Comparison of ENCODE assay signal across 8 cellular contexts in genomic region chr7:22823142-22823497, GRCh38. TPM values are rescaled to one million over a fixed set of nuclear protein-coding genes. Genes with fewer than 3 reads are reported as not detected.
DNase-seq lines count a peak whose midpoint lies in the region; ATAC-seq and TF ChIP-seq lines count a peak whose summit lies in the region.

No MANE protein-coding gene starts in this region.

- TF ChIP-seq RAD21 in SK-N-SH (IDR thresholded peaks at IDR 0.05; ENCODE audit: low read length), result no peak

- DNase-seq in SK-N-SH (no peak), activated B cell treated with CpG ODN at 0.5 μM for 24 hours (no peak), putamen (ENCODE audit: low spot score) (no peak), SIG-M5 treated with dmso at 0.1 percent for 504 hours (lab: John Stamatoyannopoulos, UW; ENCODE audit: unreplicated experiment) (no peak)

- peaks cover 5 to 7% of the 10 kb centered on the region in 2 experiments; a peak in 2 of 4 replicates for H3K4me1 ChIP-seq in SK-N-SH (ENCODE audit: control insufficient read depth in 1 of 2, insufficient read depth in 2 of 2, low read depth in 1 of 2, low read length in 1 of 2)
- peaks cover 12% of the 10 kb centered on the region for H3K4me1 ChIP-seq in stomach smooth muscle (ENCODE audit: control insufficient read depth, insufficient read depth, low read length)

- POLR2A ChIA-PET in SK-N-SH (lab: Yijun Ruan, JAX), result interaction anchor here (1.2 kb wide), 1 partner anchor 13 kb away, joined by 6 read pairs; no protein-coding TSS in a partner anchor
- POLR2A ChIA-PET in activated B cell treated with CpG ODN at 0.5 μM for 24 hours (lab: Charles Lee), result interaction anchor here (0.7 to 1.0 kb wide), 2 partner anchors 28 to 49 kb away, joined by 3 to 4 read pairs; no protein-coding TSS in a partner anchor

- 40% methylated on average over 3 of the region's 3 CpGs for WGBS in SK-N-SH (ENCODE audit: low lambda C conversion rate)

- no peaks in the 10 kb centered on the region; the same call in 1 of the 2 replicates for H3K27me3 ChIP-seq in SK-N-SH (ENCODE audit: insufficient read depth)
- no peaks in the 10 kb centered on the region for H3K27me3 ChIP-seq in stomach smooth muscle (ENCODE audit: control insufficient read depth in 1 of 2, insufficient read depth in 2 of 2, low read length in 2 of 2)

- no peaks in the 10 kb centered on the region for H4K20me1 ChIP-seq in SK-N-SH (ENCODE audit: insufficient read depth)

- peaks cover 20% of the 10 kb centered on the region for H3K36me3 Mint-ChIP-seq in activated B cell treated with CpG ODN at 0.5 μM for 24 hours (ENCODE audit: low read depth)

- H3K4me3 Mint-ChIP-seq in activated B cell treated with CpG ODN at 0.5 μM for 24 hours, result peak overlapping the region; percentile 99

- intact Hi-C loops in activated B cell treated with CpG ODN at 0.5 μM for 24 hours (cut with micrococcal nuclease), result loop anchor here (2.0 to 5.0 kb wide), 3 partner anchors 192 to 476 kb away; partner anchors contain the start of genes HYCC1, MALSU1 and NUP42

- peak overlapping the region; percentile 88 for H3K4me2 ChIP-seq in SK-N-SH

- peaks cover 11% of the 10 kb centered on the region for H3K27me3 Mint-ChIP-seq in activated B cell treated with CpG ODN at 0.5 μM for 24 hours

- no peaks in the 10 kb centered on the region for H3K36me3 ChIP-seq in SK-N-SH (replicated peaks in 1 of 2; ENCODE audit: control insufficient read depth in 1 of 2, insufficient read depth in 2 of 2, low read length in 1 of 2)
- peaks cover 0 to 2% of the 10 kb centered on the region in 2 donors for H3K36me3 ChIP-seq in stomach smooth muscle (ENCODE audit: control insufficient read depth in 2 of 2, insufficient read depth in 2 of 2, low read length in 2 of 2)

- CTCF ChIA-PET in SK-N-SH (lab: Yijun Ruan, JAX) (interaction anchor here (0.7 to 1.2 kb wide), 5 partner anchors 34 to 232 kb away, joined by 3 to 5 read pairs (median 3); no protein-coding TSS in a partner anchor), activated B cell treated with CpG ODN at 0.5 μM for 24 hours (lab: Charles Lee) (interaction anchor here (2.6 to 3.0 kb wide), 2 partner anchors 40 to 232 kb away, joined by 7 to 9 read pairs; no protein-coding TSS in a partner anchor)

- H3K4me1 Mint-ChIP-seq in activated B cell treated with CpG ODN at 0.5 μM for 24 hours, result peaks cover 36% of the 10 kb centered on the region

- peak overlapping the region; percentile 91 for H3K27ac Mint-ChIP-seq in activated B cell treated with CpG ODN at 0.5 μM for 24 hours

- H2AFZ ChIP-seq in SK-N-SH (ENCODE audit: low read depth), result peak overlapping the region; percentile 100

- ATAC-seq in SK-N-SH treated with all-trans-retinoic acid at 6 μM for 48 hours (no peak; the same call in 2 of the 3 replicates), activated B cell treated with CpG ODN at 0.5 μM for 24 hours (ENCODE audit: low read depth) (peak; percentile 3), HG02884 (IDR thresholded peaks at IDR 0.05; ENCODE audit: unreplicated experiment) (no peak)

- H3K9ac ChIP-seq in SK-N-SH, result peak overlapping the region; percentile 86; the same call in 1 of the 2 replicates
- H3K9ac ChIP-seq in stomach smooth muscle (ENCODE audit: low read length in 2 of 2), result peak overlapping the region; percentile 79 to 97

- H3K9me3 ChIP-seq in SK-N-SH (no peaks in the 10 kb centered on the region), stomach smooth muscle (ENCODE audit: control insufficient read depth in 2 of 2, low read length in 2 of 2) (no peaks in the 10 kb centered on the region)

- H3K79me2 ChIP-seq in SK-N-SH (ENCODE audit: insufficient read depth), result peaks cover 33% of the 10 kb centered on the region

- TF ChIP-seq CTCF in SK-N-SH (IDR thresholded peaks at IDR 0.05) (no peak), activated B cell treated with CpG ODN at 0.5 μM for 24 hours (IDR thresholded peaks at IDR 0.05) (no peak)

- H3K27ac ChIP-seq in SK-N-SH (ENCODE audit: low read depth in 2 of 2, low read length in 1 of 2), result peak overlapping the region in 1 of 2 experiments; percentile 7; a peak in 1 of 4 replicates
- peak overlapping the region; percentile 80 for H3K27ac ChIP-seq in stomach smooth muscle (ENCODE audit: low read length)

- H3K9me2 ChIP-seq in SK-N-SH, result no peaks in the 10 kb centered on the region

- H3K4me3 ChIP-seq in SK-N-SH (ENCODE audit: low read depth in 2 of 2, low read length in 1 of 2), result peak overlapping the region; percentile 85 to 92
- peak overlapping the region; percentile 97 for H3K4me3 ChIP-seq in iPS-11a (ENCODE audit: low read depth, low read length)
- H3K4me3 ChIP-seq in stomach smooth muscle (ENCODE audit: low read length in 2 of 2), result peak overlapping the region; percentile 95 to 99

- no peaks in the 10 kb centered on the region for H3F3A ChIP-seq in SK-N-SH (replicated peaks; ENCODE audit: insufficient read depth)

- H3K9me3 Mint-ChIP-seq in activated B cell treated with CpG ODN at 0.5 μM for 24 hours, result no peaks in the 10 kb centered on the region

- TF ChIP-seq EP300 in SK-N-SH (IDR thresholded peaks at IDR 0.05; ENCODE audit: borderline replicate concordance in 1 of 2, low read depth in 1 of 2, low read length in 1 of 2), result no peak

TF ChIP-seq in SK-N-SH, 30 proteins besides CTCF, POLR2A, EP300 and RAD21:
- no peak for TF ChIP-seq EZH2phosphoT487 (IDR thresholded peaks at IDR 0.05; ENCODE audit: borderline replicate concordance, low read depth)
- TF ChIP-seq RFX5 (IDR thresholded peaks at IDR 0.05; ENCODE audit: low read length), result no peak

TF ChIP-seq in SK-N-SH treated with all-trans-retinoic acid at 6 μM for 48 hours, 23 proteins besides CTCF, POLR2A, EP300 and RAD21:
- TF ChIP-seq ZFP3 (CRISPR knock-in tag; IDR thresholded peaks at IDR 0.05), result no peak
- no peak for TF ChIP-seq CSRNP3 (CRISPR knock-in tag; IDR thresholded peaks at IDR 0.05)
- TF ChIP-seq RARB (CRISPR knock-in tag; IDR thresholded peaks at IDR 0.05), result no peak
- TF ChIP-seq TSHZ2 (CRISPR knock-in tag; IDR thresholded peaks at IDR 0.05), result no peak
- no peak for TF ChIP-seq ESRRG (CRISPR knock-in tag; IDR thresholded peaks at IDR 0.05)
- TF ChIP-seq BACH2 (CRISPR knock-in tag; IDR thresholded peaks at IDR 0.05; ENCODE audit: borderline replicate concordance), result no peak

RNA-seq across cellular contexts. Expression of gene TOMM7, which starts 0.5 kb away (rescaled TPM):
- 453 and 546 TPM in 2 replicates for polyA plus RNA-seq in SK-N-SH (2012; rRNA removed)
- polyA plus RNA-seq in SK-N-SH (2012; cell fraction: cytosol; rRNA removed), result 577 and 786 TPM in 2 replicates
- polyA plus RNA-seq in SK-N-SH (2012; cell fraction: nucleus; rRNA removed), result 127 and 172 TPM in 2 replicates
- total RNA-seq in activated B cell treated with CpG ODN at 0.5 μM for 24 hours, result 324 and 406 TPM in 2 replicates
